In genomic region chr15:39717134-39717533, GRCh38 we compare ENCODE assay signal across 29 cellular contexts.
"Had no signal": no experiment of that assay in that cellular context is flagged by ENCODE, and none has a peak within 500 bp of the region (broad histone marks: within the 10 kb centered on the region; RNA-seq: fewer than 3 reads in every experiment).

No MANE protein-coding gene starts in this region.

- H3K36me3 ChIP-seq: WERI-Rb-1 had no signal

- H3K36me3 Mint-ChIP-seq: activated CD8-positive, alpha-beta memory T cell treated with anti-CD3 and anti-CD28 coated beads, Interleukin-2, amount 10 ng/mL, durations not matched to agents 7 days and 5 days; activated naive CD4-positive, alpha-beta T cell treated with anti-CD3 and anti-CD28 coated beads, Interleukin-2, amount 10 ng/mL, durations not matched to agents 7 days and 5 days; activated naive CD8-positive, alpha-beta T cell had no signal

- H3K27ac ChIP-seq: WERI-Rb-1 had no signal

- H3K4me3 Mint-ChIP-seq: activated CD4-positive, alpha-beta memory T cell treated with anti-CD3 and anti-CD28 coated beads, Interleukin-2, amount 10 ng/mL, durations not matched to agents 7 days and 5 days; activated CD8-positive, alpha-beta memory T cell treated with anti-CD3 and anti-CD28 coated beads, Interleukin-2, amount 10 ng/mL, durations not matched to agents 7 days and 5 days; activated naive CD4-positive, alpha-beta T cell treated with anti-CD3 and anti-CD28 coated beads, Interleukin-2, amount 10 ng/mL, durations not matched to agents 7 days and 5 days; activated naive CD8-positive, alpha-beta T cell; activated naive CD8-positive, alpha-beta T cell treated with anti-CD3 and anti-CD28 coated beads, Interleukin-2, amount 50 U/mL, for 24 hours; brain had no signal

- ATAC-seq: activated CD8-positive, alpha-beta memory T cell treated with anti-CD3 and anti-CD28 coated beads, Interleukin-2, amount 10 ng/mL, durations not matched to agents 7 days and 5 days; activated naive CD8-positive, alpha-beta T cell treated with anti-CD3 and anti-CD28 coated beads, Interleukin-2, amount 50 U/mL, for 24 hours had no signal

- H3K4me1 Mint-ChIP-seq: activated naive CD4-positive, alpha-beta T cell treated with anti-CD3 and anti-CD28 coated beads, Interleukin-2, amount 10 ng/mL, durations not matched to agents 7 days and 5 days had no signal

- H3K27ac Mint-ChIP-seq: activated CD4-positive, alpha-beta memory T cell treated with anti-CD3 and anti-CD28 coated beads, Interleukin-2, amount 10 ng/mL, durations not matched to agents 7 days and 5 days; activated CD8-positive, alpha-beta memory T cell treated with anti-CD3 and anti-CD28 coated beads, Interleukin-2, amount 10 ng/mL, durations not matched to agents 7 days and 5 days; activated naive CD4-positive, alpha-beta T cell treated with anti-CD3 and anti-CD28 coated beads, Interleukin-2, amount 10 ng/mL, durations not matched to agents 7 days and 5 days; activated naive CD8-positive, alpha-beta T cell; activated naive CD8-positive, alpha-beta T cell treated with anti-CD3 and anti-CD28 coated beads, Interleukin-2, amount 50 U/mL, for 24 hours had no signal

- H3K27me3 Mint-ChIP-seq: activated CD4-positive, alpha-beta memory T cell treated with anti-CD3 and anti-CD28 coated beads, Interleukin-2, amount 10 ng/mL, durations not matched to agents 7 days and 5 days; activated CD8-positive, alpha-beta memory T cell treated with anti-CD3 and anti-CD28 coated beads, Interleukin-2, amount 10 ng/mL, durations not matched to agents 7 days and 5 days; activated naive CD4-positive, alpha-beta T cell treated with anti-CD3 and anti-CD28 coated beads, Interleukin-2, amount 10 ng/mL, durations not matched to agents 7 days and 5 days; activated naive CD8-positive, alpha-beta T cell; activated naive CD8-positive, alpha-beta T cell treated with anti-CD3 and anti-CD28 coated beads, Interleukin-2, amount 50 U/mL, for 24 hours; brain had no signal

- H3K9me3 Mint-ChIP-seq: activated CD4-positive, alpha-beta memory T cell treated with anti-CD3 and anti-CD28 coated beads, Interleukin-2, amount 10 ng/mL, durations not matched to agents 7 days and 5 days; activated naive CD4-positive, alpha-beta T cell treated with anti-CD3 and anti-CD28 coated beads, Interleukin-2, amount 10 ng/mL, durations not matched to agents 7 days and 5 days; activated naive CD8-positive, alpha-beta T cell treated with anti-CD3 and anti-CD28 coated beads, Interleukin-2, amount 50 U/mL, for 24 hours had no signal

- DNase-seq: activated CD4-positive, alpha-beta memory T cell treated with anti-CD3 and anti-CD28 coated beads, Interleukin-2, amount 10 ng/mL, durations not matched to agents 7 days and 5 days; activated CD4-positive, alpha-beta T cell treated with anti-CD3 and anti-CD28 coated beads for 1 hour; activated CD4-positive, alpha-beta T cell treated with anti-CD3 and anti-CD28 coated beads for 48 hours; activated CD4-positive, CD25-positive, alpha-beta regulatory T cell; activated CD8-positive, alpha-beta memory T cell treated with anti-CD3 and anti-CD28 coated beads for 24 hours; activated CD8-positive, alpha-beta memory T cell treated with anti-CD3 and anti-CD28 coated beads, Interleukin-2, amount 10 ng/mL, durations not matched to agents 7 days and 5 days; activated CD8-positive, alpha-beta memory T cell treated with anti-CD3 and anti-CD28 coated beads, Interleukin-2, amount 50 U/mL, for 48 hours; activated effector memory CD4-positive, alpha-beta T cell treated with Interleukin-2 at 50 U/mL for 16 hours; activated naive CD4-positive, alpha-beta T cell treated with anti-CD3 and anti-CD28 coated beads, Interleukin-2, amount 10 ng/mL, durations not matched to agents 7 days and 5 days; activated naive CD8-positive, alpha-beta T cell treated with anti-CD3 and anti-CD28 coated beads, Interleukin-2, amount 50 U/mL, for 24 hours; activated T-cell treated with anti-CD3 and anti-CD28 coated beads, Interleukin-2, amount 50 U/mL, for 48 hours; anterior cingulate cortex; caudate nucleus; cerebellar nuclear complex; NCI-H1105; NCI-H1417 treated with DMSO at 0.1 percent for 48 hours; NCI-H187 treated with DMSO at 0.1 percent for 48 hours; NCI-H2081; NCI-H2171 treated with DMSO at 0.1 percent for 48 hours; NCI-H2227 treated with DMSO at 0.1 percent for 48 hours; NCI-H446; NCI-H510A treated with DMSO at 0.1 percent for 48 hours; NCI-H526 treated with DMSO at 0.1 percent for 48 hours; NCI-H774; Right ventricle myocardium superior; T1000; WERI-Rb-1 had no signal
